Comparison of ENCODE assay signal across 12 cellular contexts in the genomic region with DNA sequence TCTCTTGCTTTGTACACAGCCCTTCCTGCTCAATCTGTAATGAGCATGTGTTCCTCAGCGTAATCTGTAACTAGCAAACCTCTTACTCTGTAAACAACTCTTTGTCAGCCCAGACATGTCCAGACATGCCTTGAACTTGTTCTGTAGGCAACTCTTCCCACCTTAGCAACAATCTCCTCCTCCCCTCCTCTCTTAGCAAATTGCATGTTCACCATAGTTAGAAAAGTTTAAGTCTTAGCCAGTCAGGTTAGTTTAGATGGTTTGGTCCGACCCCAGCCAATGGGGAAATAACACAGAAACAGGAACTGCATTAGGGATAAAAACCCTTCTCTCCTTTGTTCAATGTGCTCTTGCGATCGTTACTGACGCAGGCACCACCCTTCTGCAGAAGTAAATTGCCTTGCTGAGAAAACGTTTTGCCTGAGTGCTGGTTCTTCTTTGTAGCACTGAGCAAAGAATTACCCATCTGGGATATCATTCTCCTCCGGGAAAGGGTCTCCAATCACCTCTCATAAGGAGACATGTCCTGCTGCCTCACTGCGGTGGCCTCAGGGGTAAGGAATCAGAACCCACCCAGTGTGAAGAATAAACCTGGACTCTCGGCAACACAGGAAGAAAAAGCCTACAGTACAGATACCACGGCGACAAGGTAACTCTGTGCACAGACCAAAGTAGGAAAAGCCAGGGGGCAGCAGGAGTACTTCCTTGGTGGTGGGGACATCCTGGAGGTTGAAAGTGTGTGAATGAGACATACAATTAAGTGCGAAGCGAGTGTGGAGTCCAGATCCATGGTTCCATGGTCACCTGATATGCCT. TPM values are rescaled to one million over a fixed set of nuclear protein-coding genes. Genes with fewer than 3 reads are reported as not detected.
DNase-seq lines count a peak whose midpoint lies in the region; ATAC-seq lines count a peak whose summit lies in the region.
"Had no signal": no experiment of that assay in that cellular context is flagged by ENCODE, and none has a peak within 500 bp of the region (broad histone marks: within the 10 kb centered on the region; RNA-seq: fewer than 3 reads in every experiment).

No MANE protein-coding gene starts in this region.

- in situ Hi-C loops in SK-MEL-5 (cut with HindIII; ENCODE audit: low pct_unique_long_range_greater_than_20kb, low sequenced_read_pairs): no loop called here

- ATAC-seq in activated T-cell treated with anti-CD3 and anti-CD28 coated beads, Interleukin-2, amount 50 U/mL, for 72 hours (replicated peaks in 1 of 2): peak in 1 of 2 donors; percentile 39
- no peak for ATAC-seq in GM19351 (IDR thresholded peaks at IDR 0.05; ENCODE audit: unreplicated experiment)
- ATAC-seq: left lobe of liver, sciatic nerve had no signal

- H3K36me3 Mint-ChIP-seq in activated T-cell treated with anti-CD3 and anti-CD28 coated beads, Interleukin-2, amount 50 U/mL, for 72 hours (ENCODE audit: insufficient read depth in 2 of 2): peaks cover 40 to 57% of the 10 kb centered on the region in 2 donors

- peaks cover 10% of the 10 kb centered on the region for H3K4me1 Mint-ChIP-seq in activated T-cell treated with anti-CD3 and anti-CD28 coated beads, Interleukin-2, amount 50 U/mL, for 72 hours (ENCODE audit: low read depth)

- H3K9me3 Mint-ChIP-seq in activated T-cell treated with anti-CD3 and anti-CD28 coated beads, Interleukin-2, amount 50 U/mL, for 72 hours: peaks cover 17 to 29% of the 10 kb centered on the region in 2 donors

- no peak overlapping the region for H3K4me3 Mint-ChIP-seq in activated T-cell treated with anti-CD3 and anti-CD28 coated beads, Interleukin-2, amount 50 U/mL, for 72 hours

- peak overlapping the region; percentile 72 for H3K27ac Mint-ChIP-seq in activated T-cell treated with anti-CD3 and anti-CD28 coated beads, Interleukin-2, amount 50 U/mL, for 72 hours

- DNase-seq in activated T-cell treated with anti-CD3 and anti-CD28 coated beads, Interleukin-2, amount 50 U/mL, for 72 hours: peak in 1 of 2 donors; percentile 9
- no peak for DNase-seq in activated T-cell treated with anti-CD3 and anti-CD28 coated beads, Interleukin-2, amount 50 U/mL, for 1 hour
- DNase-seq in SK-MEL-5 (ENCODE audit: low read depth, low spot score) (peak; percentile 4), epithelial cell of prostate (ENCODE audit: low read depth, low spot score) (peak; percentile 31), renal cortical epithelial cell (ENCODE audit: low read depth) (peak; percentile 45), NCI-H1930 (lab: John Stamatoyannopoulos, UW) (no peak), middle frontal gyrus (ENCODE audit: extremely low spot score, low spot score) (no peak)
- DNase-seq: anterior cingulate cortex had no signal

- H3K27me3 Mint-ChIP-seq in activated T-cell treated with anti-CD3 and anti-CD28 coated beads, Interleukin-2, amount 50 U/mL, for 72 hours (ENCODE audit: low read depth): no peaks in the 10 kb centered on the region

- H3K27ac ChIP-seq in epithelial cell of prostate: peak overlapping the region; percentile 21
- H3K27ac ChIP-seq: VCaP had no signal

RNA-seq across cellular contexts. Expression of gene PLN, which starts 26.2 kb away (rescaled TPM):
- total RNA-seq in activated T-cell treated with anti-CD3 and anti-CD28 coated beads, Interleukin-2, amount 50 U/mL, for 72 hours: not detected
- total RNA-seq in SK-MEL-5 (2014; rRNA removed; shearing (Covaris generic)): not detected in 2 replicates
- not detected in 2 replicates for polyA plus RNA-seq in SK-MEL-5 (2015; cell fraction: cytosol; rRNA removed)
- not detected in 2 replicates for polyA plus RNA-seq in SK-MEL-5 (2015; cell fraction: nucleus; rRNA removed)
- not detected in 2 replicates for total RNA-seq in renal cortical epithelial cell

Comparison
In these comparisons a context has a peak if more than half of its experiments do, and no peak if none do; other contexts are left out.
1. DNase-seq: peak in SK-MEL-5 (single experiment), epithelial cell of prostate (single experiment) and renal cortical epithelial cell (single experiment); none in activated T-cell treated with anti-CD3 and anti-CD28 coated beads, Interleukin-2, amount 50 U/mL, for 1 hour (single experiment), NCI-H1930 (0 of 2) and middle frontal gyrus (single experiment).